In the genomic region with DNA sequence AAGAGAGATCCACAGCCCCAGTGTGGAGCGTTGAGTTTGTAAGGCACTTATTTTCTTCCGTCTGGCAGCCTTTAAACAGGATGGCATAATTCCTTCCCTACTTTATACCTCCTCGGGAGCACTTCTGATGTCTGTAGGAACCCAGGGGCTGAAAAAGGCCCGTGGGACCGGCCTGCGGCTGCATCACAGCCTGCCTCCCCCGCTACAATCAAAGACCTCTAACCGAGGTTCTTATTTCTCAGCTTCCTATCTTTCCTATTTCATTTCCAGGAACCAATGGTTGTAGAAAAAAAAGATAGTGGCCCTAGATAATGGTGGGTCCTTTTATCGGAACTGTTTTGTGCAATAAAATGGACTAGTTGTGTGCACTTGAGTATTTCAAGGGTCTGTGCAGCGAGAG, we compare ENCODE assay signal across 25 cellular contexts.
"Had no signal": no experiment of that assay in that cellular context is flagged by ENCODE, and none has a peak within 500 bp of the region (broad histone marks: within the 10 kb centered on the region; RNA-seq: fewer than 3 reads in every experiment).

No MANE protein-coding gene starts in this region.

- H3K4me3 ChIP-seq: esophagus muscularis mucosa, left ventricle myocardium inferior, mucosa of descending colon, right lobe of liver, skin epidermis, testis, transverse colon had no signal

- H3K4me1 Mint-ChIP-seq: activated CD4-positive, alpha-beta memory T cell treated with anti-CD3 and anti-CD28 coated beads, Interleukin-2, amount 10 ng/mL, durations not matched to agents 7 days and 5 days; activated CD4-positive, alpha-beta T cell treated with anti-CD3 and anti-CD28 coated beads, Interleukin-2, amount 10 ng/mL, durations not matched to agents 7 days and 5 days had no signal

- H3K9me3 ChIP-seq: esophagus muscularis mucosa, left ventricle myocardium inferior, mucosa of descending colon, right lobe of liver, testis, transverse colon had no signal

- ATAC-seq: foreskin keratinocyte; mucosa of descending colon; right lobe of liver; stimulated activated naive CD8-positive, alpha-beta T cell treated with anti-CD3 and anti-CD28 coated beads, Interleukin-15, Interleukin-2, amounts not matched to agents 100 U/mL and 50 U/mL, for 24 hours; WTC11 had no signal

- H3K36me3 ChIP-seq: esophagus muscularis mucosa, left ventricle myocardium inferior, right lobe of liver, transverse colon had no signal

- FAIRE-seq: urothelium cell line had no signal

- H3K9me3 Mint-ChIP-seq: activated CD4-positive, alpha-beta memory T cell treated with anti-CD3 and anti-CD28 coated beads, Interleukin-2, amount 10 ng/mL, durations not matched to agents 7 days and 5 days; activated CD4-positive, alpha-beta T cell treated with anti-CD3 and anti-CD28 coated beads, Interleukin-2, amount 10 ng/mL, durations not matched to agents 7 days and 5 days; activated T-cell treated with anti-CD3 and anti-CD28 coated beads, Interleukin-2, amount 50 U/mL, for 24 hours; dendritic cell treated with granulocyte-macrophage colony-stimulating factor and Interleukin-4, amounts not matched to agents 40 ng/mL and 50 ng/mL, for 4 days; T-helper 1 cell treated with Interleukin-12 subunit alpha and Interleukin-12 subunit beta and Interleukin-4 antibody, amounts not matched to agents 30 μg/mL and 1 μg/mL, for 36 hours; WTC11 had no signal

- H3K4me3 Mint-ChIP-seq: activated CD4-positive, alpha-beta memory T cell treated with anti-CD3 and anti-CD28 coated beads, Interleukin-2, amount 10 ng/mL, durations not matched to agents 7 days and 5 days; activated CD4-positive, alpha-beta T cell treated with anti-CD3 and anti-CD28 coated beads, Interleukin-2, amount 10 ng/mL, durations not matched to agents 7 days and 5 days; activated T-cell treated with anti-CD3 and anti-CD28 coated beads, Interleukin-2, amount 50 U/mL, for 24 hours; dendritic cell treated with granulocyte-macrophage colony-stimulating factor and Interleukin-4, amounts not matched to agents 40 ng/mL and 50 ng/mL, for 4 days; T-helper 1 cell treated with Interleukin-12 subunit alpha and Interleukin-12 subunit beta and Interleukin-4 antibody, amounts not matched to agents 30 μg/mL and 1 μg/mL, for 36 hours; WTC11 had no signal

- H3K27me3 ChIP-seq: esophagus muscularis mucosa, testis, transverse colon had no signal

- H3K27ac ChIP-seq: esophagus muscularis mucosa, foreskin keratinocyte, left ventricle myocardium inferior, right lobe of liver, skin epidermis, testis, transverse colon had no signal

- DNase-seq: activated CD4-positive, alpha-beta memory T cell treated with anti-CD3 and anti-CD28 coated beads, Interleukin-2, amount 10 ng/mL, durations not matched to agents 7 days and 5 days; activated CD4-positive, alpha-beta T cell treated with anti-CD3 and anti-CD28 coated beads for 1 hour; activated CD4-positive, alpha-beta T cell treated with anti-CD3 and anti-CD28 coated beads, Interleukin-2, amount 10 ng/mL, durations not matched to agents 7 days and 5 days; activated gamma-delta T cell treated with Interleukin-2 at 50 U/mL for 16 hours; activated naive CD4-positive, alpha-beta T cell treated with anti-CD3 and anti-CD28 coated beads, Interleukin-2, amount 50 U/mL, for 16 hours; activated T-cell treated with anti-CD3 and anti-CD28 coated beads, Interleukin-2, amount 50 U/mL, for 24 hours; amniotic stem cell; caudate nucleus; foreskin keratinocyte; left ventricle myocardium inferior; mucosa of descending colon; right lobe of liver; stimulated activated CD4-positive, alpha-beta T cell treated with anti-CD3 and anti-CD28 coated beads, Interleukin-12 subunit alpha, Interleukin-12 subunit beta, amount 100 ng/mL, for 4 hours; stimulated activated CD4-positive, alpha-beta T cell treated with anti-CD3 and anti-CD28 coated beads, Interleukin-4, amount 100 ng/mL, for 1 hour; stimulated activated naive CD8-positive, alpha-beta T cell treated with anti-CD3 and anti-CD28 coated beads, Interleukin-15, Interleukin-2, amounts not matched to agents 100 U/mL and 50 U/mL, for 24 hours; SW 1271; T-helper 9 cell; testis; transverse colon had no signal

- H3K36me3 Mint-ChIP-seq: WTC11 had no signal

- H3K4me1 ChIP-seq: foreskin keratinocyte, testis had no signal

- H3K27ac Mint-ChIP-seq: activated CD4-positive, alpha-beta memory T cell treated with anti-CD3 and anti-CD28 coated beads, Interleukin-2, amount 10 ng/mL, durations not matched to agents 7 days and 5 days; activated CD4-positive, alpha-beta T cell treated with anti-CD3 and anti-CD28 coated beads, Interleukin-2, amount 10 ng/mL, durations not matched to agents 7 days and 5 days; activated T-cell treated with anti-CD3 and anti-CD28 coated beads, Interleukin-2, amount 50 U/mL, for 24 hours; dendritic cell treated with granulocyte-macrophage colony-stimulating factor and Interleukin-4, amounts not matched to agents 40 ng/mL and 50 ng/mL, for 4 days; T-helper 1 cell treated with Interleukin-12 subunit alpha and Interleukin-12 subunit beta and Interleukin-4 antibody, amounts not matched to agents 30 μg/mL and 1 μg/mL, for 36 hours; WTC11 had no signal
